Comparison of ENCODE assay signal across 14 cellular contexts in the genomic region with DNA sequence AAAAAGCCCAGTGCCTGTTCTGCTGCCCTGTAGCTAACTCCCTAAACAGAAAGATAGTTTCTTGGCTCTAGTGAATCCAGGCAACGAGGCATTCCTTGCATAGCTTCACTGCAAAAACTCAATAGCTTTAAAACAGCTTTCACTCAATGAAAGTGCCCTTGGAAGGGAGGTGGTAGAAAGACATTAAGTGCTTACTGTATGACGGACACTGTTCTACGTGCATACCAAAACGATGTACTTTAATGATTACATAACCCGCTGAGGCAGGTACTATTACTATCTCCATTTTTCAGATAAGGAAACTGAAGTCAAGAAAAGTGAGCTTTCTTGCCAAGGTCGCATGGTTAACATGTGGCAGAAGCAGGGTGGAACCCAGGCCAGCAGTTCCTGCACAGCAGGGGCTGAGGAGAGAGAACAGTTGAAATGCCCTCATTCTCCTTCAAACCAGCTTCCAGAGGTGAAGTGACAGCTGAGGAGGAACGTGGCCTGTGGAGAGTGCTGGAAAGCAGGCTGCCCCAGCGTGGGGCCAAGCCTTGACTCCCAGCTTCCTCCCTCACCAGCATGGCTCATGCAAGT.
A peak's percentile ranks its signal among the peaks of the same experiment; 100 is the strongest.
DNase-seq lines count a peak whose midpoint lies in the region; ATAC-seq and TF ChIP-seq lines count a peak whose summit lies in the region.
"Had no signal": no experiment of that assay in that cellular context is flagged by ENCODE, and none has a peak within 500 bp of the region (broad histone marks: within the 10 kb centered on the region; RNA-seq: fewer than 3 reads in every experiment).

No MANE protein-coding gene starts in this region.

- peak; percentile 31 for ATAC-seq in GM23338
- ATAC-seq: effector memory CD8-positive, alpha-beta T cell; stimulated activated naive B cell treated with anti-CD40 and anti-IgM and Interleukin-4, amounts not matched to agents 10 μg/mL and 1 μg/mL and 100 μg/mL, for 72 hours had no signal

- TF ChIP-seq CTCF in GM23338 (conservative IDR thresholded peaks at IDR 0.05; ENCODE audit: low read depth in 2 of 2), result no peak
- no peak for TF ChIP-seq CTCF in MCF 10A (IDR thresholded peaks at IDR 0.05; ENCODE audit: unreplicated experiment)
- no peak for TF ChIP-seq CTCF in hepatocyte (IDR thresholded peaks at IDR 0.05; ENCODE audit: poor library complexity)
- no peak for TF ChIP-seq CTCF in Caco-2 (IDR thresholded peaks at IDR 0.05; ENCODE audit: insufficient read depth in 1 of 2, low read depth in 1 of 2, low read length in 1 of 2, severe bottlenecking in 1 of 2, unreplicated experiment in 1 of 2)
- TF ChIP-seq CTCF in MM.1S (IDR thresholded peaks at IDR 0.05; ENCODE audit: low read length), result no peak
- TF ChIP-seq CTCF in Calu3 (IDR thresholded peaks at IDR 0.05; ENCODE audit: unreplicated experiment), result no peak

- DNase-seq in GM23338 (ENCODE audit: low spot score) (peak; percentile 53), MCF 10A (ENCODE audit: unreplicated experiment) (peak; percentile 15), hepatocyte (ENCODE audit: low spot score) (peak; percentile 28), Caco-2 (no peak), MM.1S (no peak), Calu3 (no peak), C1 segment of cervical spinal cord (lab: John Stamatoyannopoulos, UW) (no peak)
- DNase-seq: effector memory CD8-positive, alpha-beta T cell; islet precursor cell; KG1; NCI-H524 treated with DMSO at 0.1 percent for 48 hours; stimulated activated CD4-positive, alpha-beta T cell treated with anti-CD3 and anti-CD28 coated beads, Interleukin-12 subunit alpha, Interleukin-12 subunit beta, amount 100 ng/mL, for 4 hours; stimulated activated naive B cell treated with anti-CD40 and anti-IgM and Interleukin-4, amounts not matched to agents 10 μg/mL and 1 μg/mL and 100 μg/mL, for 72 hours had no signal

- H4K20me1 ChIP-seq in GM23338 (replicated peaks; ENCODE audit: insufficient read depth), result no peaks in the 10 kb centered on the region
- H4K20me1 ChIP-seq in hepatocyte (ENCODE audit: insufficient read depth, poor library complexity, severe bottlenecking), result no peaks in the 10 kb centered on the region
- H4K20me1 ChIP-seq in MM.1S (ENCODE audit: insufficient read depth, low read length), result no peaks in the 10 kb centered on the region

- H3K27ac ChIP-seq in GM23338 (ENCODE audit: low read depth), result no peak overlapping the region
- H3K27ac ChIP-seq in hepatocyte, result peak overlapping the region; percentile 81
- no peak overlapping the region for H3K27ac ChIP-seq in MM.1S (ENCODE audit: low read length)

- H2AFZ ChIP-seq in GM23338, result no peak overlapping the region
- no peak overlapping the region for H2AFZ ChIP-seq in hepatocyte
- no peak overlapping the region for H2AFZ ChIP-seq in MM.1S (ENCODE audit: low read length)

- H3K36me3 Mint-ChIP-seq in GM23338 (ENCODE audit: low read depth) (no peaks in the 10 kb centered on the region), MCF 10A (ENCODE audit: insufficient read depth, unreplicated experiment) (no peaks in the 10 kb centered on the region), Caco-2 (ENCODE audit: insufficient read depth, unreplicated experiment) (no peaks in the 10 kb centered on the region), Calu3 (ENCODE audit: insufficient read depth, unreplicated experiment) (no peaks in the 10 kb centered on the region)
- H3K36me3 Mint-ChIP-seq: stimulated activated naive B cell treated with anti-CD40 and anti-IgM and Interleukin-4, amounts not matched to agents 10 μg/mL and 1 μg/mL and 100 μg/mL, for 72 hours had no signal

- POLR2A ChIA-PET in MCF 10A (lab: Yijun Ruan, JAX), result interaction anchor here (0.7 kb wide), 1 partner anchor 366 kb away, joined by 3 read pairs; no protein-coding TSS in a partner anchor
- POLR2A ChIA-PET in Caco-2 (lab: Charles Lee), result no interaction called here

- CTCF ChIA-PET in MCF 10A (lab: Yijun Ruan, JAX), result interaction anchor here (1.3 to 5.0 kb wide), 3 partner anchors 24 to 298 kb away, joined by 3 to 29 read pairs (median 4); no protein-coding TSS in a partner anchor
- CTCF ChIA-PET in Caco-2 (lab: Charles Lee), result interaction anchor here (1.0 to 2.4 kb wide), 2 partner anchors 156 to 159 kb away, joined by 5 to 8 read pairs; no protein-coding TSS in a partner anchor
- CTCF ChIA-PET in Calu3 (lab: Charles Lee), result interaction anchor here (0.6 to 7.3 kb wide), 4 partner anchors 43 to 158 kb away, joined by 3 to 39 read pairs (median 6); no protein-coding TSS in a partner anchor

- H3K9me3 ChIP-seq in hepatocyte (ENCODE audit: low read depth), result no peaks in the 10 kb centered on the region
- H3K9me3 ChIP-seq in skeletal muscle satellite cell (replicated peaks; ENCODE audit: low read length), result no peaks in the 10 kb centered on the region
- H3K9me3 ChIP-seq in Caco-2, result no peaks in the 10 kb centered on the region
- H3K9me3 ChIP-seq in MM.1S (replicated peaks; ENCODE audit: insufficient read depth, low read length), result no peaks in the 10 kb centered on the region

- H3K4me3 ChIP-seq in GM23338 (no peak overlapping the region), hepatocyte (no peak overlapping the region), skeletal muscle satellite cell (ENCODE audit: low read length) (no peak overlapping the region), Caco-2 (ENCODE audit: low read depth, low read length) (no peak overlapping the region), MM.1S (ENCODE audit: low read length) (no peak overlapping the region)

- H3K4me1 ChIP-seq in GM23338 (ENCODE audit: insufficient read depth) (peaks cover 18% of the 10 kb centered on the region), hepatocyte (ENCODE audit: insufficient read depth) (peaks cover 36% of the 10 kb centered on the region), skeletal muscle satellite cell (ENCODE audit: control insufficient read depth, insufficient read depth, low read length) (peaks cover 54% of the 10 kb centered on the region), Caco-2 (peaks cover 8% of the 10 kb centered on the region; the same call in 1 of the 2 replicates), MM.1S (ENCODE audit: low read length) (peaks cover 11% of the 10 kb centered on the region)

- peak overlapping the region; percentile 57 for H3K9ac ChIP-seq in skeletal muscle satellite cell (ENCODE audit: low read depth, low read length)
- H3K9ac ChIP-seq in MM.1S (ENCODE audit: low read length), result no peak overlapping the region

- no peak overlapping the region for H3K27ac Mint-ChIP-seq in GM23338
- H3K27ac Mint-ChIP-seq in MCF 10A (ENCODE audit: low read depth, unreplicated experiment), result peak overlapping the region; percentile 47
- no peak overlapping the region for H3K27ac Mint-ChIP-seq in Caco-2 (ENCODE audit: unreplicated experiment)
- no peak overlapping the region for H3K27ac Mint-ChIP-seq in Calu3 (ENCODE audit: unreplicated experiment)
- H3K27ac Mint-ChIP-seq: effector memory CD8-positive, alpha-beta T cell; stimulated activated naive B cell treated with anti-CD40 and anti-IgM and Interleukin-4, amounts not matched to agents 10 μg/mL and 1 μg/mL and 100 μg/mL, for 72 hours had no signal

- H3K27me3 ChIP-seq in GM23338 (ENCODE audit: insufficient read depth), result no peaks in the 10 kb centered on the region
- H3K27me3 ChIP-seq in hepatocyte, result no peaks in the 10 kb centered on the region
- no peaks in the 10 kb centered on the region for H3K27me3 ChIP-seq in skeletal muscle satellite cell (ENCODE audit: control insufficient read depth, insufficient read depth, low read length)
- no peaks in the 10 kb centered on the region; the same call in 1 of the 2 replicates for H3K27me3 ChIP-seq in Caco-2 (replicated peaks; ENCODE audit: control insufficient read depth, insufficient read depth, low read length)
- H3K27me3 ChIP-seq in MM.1S (replicated peaks; ENCODE audit: insufficient read depth, low read length), result no peaks in the 10 kb centered on the region

- BruUV-seq in MCF 10A (replicated peaks; lab: Mats Ljungman, UMichigan), result no TSS peak
- BruUV-seq in Caco-2 (replicated peaks; lab: Mats Ljungman, UMichigan), result no TSS peak
- no TSS peak for BruUV-seq in Calu3 (replicated peaks; lab: Mats Ljungman, UMichigan)

- H3K4me1 Mint-ChIP-seq in GM23338 (peaks cover 30% of the 10 kb centered on the region), MCF 10A (ENCODE audit: insufficient read depth, unreplicated experiment) (peaks cover 25% of the 10 kb centered on the region), Caco-2 (ENCODE audit: low read depth, unreplicated experiment) (peaks cover 17% of the 10 kb centered on the region), Calu3 (ENCODE audit: low read depth, unreplicated experiment) (peaks cover 13% of the 10 kb centered on the region)
- H3K4me1 Mint-ChIP-seq: stimulated activated naive B cell treated with anti-CD40 and anti-IgM and Interleukin-4, amounts not matched to agents 10 μg/mL and 1 μg/mL and 100 μg/mL, for 72 hours had no signal

- H3K27me3 Mint-ChIP-seq in GM23338 (ENCODE audit: insufficient read depth, low read depth, poor library complexity) (peaks cover 2% of the 10 kb centered on the region), MCF 10A (ENCODE audit: insufficient read depth, unreplicated experiment) (no peaks in the 10 kb centered on the region), Caco-2 (ENCODE audit: insufficient read depth, unreplicated experiment) (no peaks in the 10 kb centered on the region), Calu3 (ENCODE audit: unreplicated experiment) (peaks cover 25% of the 10 kb centered on the region)
- H3K27me3 Mint-ChIP-seq: stimulated activated naive B cell treated with anti-CD40 and anti-IgM and Interleukin-4, amounts not matched to agents 10 μg/mL and 1 μg/mL and 100 μg/mL, for 72 hours had no signal

- no peak overlapping the region for H3K4me3 Mint-ChIP-seq in GM23338
- no peak overlapping the region for H3K4me3 Mint-ChIP-seq in MCF 10A (ENCODE audit: unreplicated experiment)
- H3K4me3 Mint-ChIP-seq in Caco-2 (ENCODE audit: unreplicated experiment), result no peak overlapping the region
- H3K4me3 Mint-ChIP-seq in Calu3 (ENCODE audit: low read depth, unreplicated experiment), result no peak overlapping the region
- H3K4me3 Mint-ChIP-seq: effector memory CD8-positive, alpha-beta T cell; stimulated activated naive B cell treated with anti-CD40 and anti-IgM and Interleukin-4, amounts not matched to agents 10 μg/mL and 1 μg/mL and 100 μg/mL, for 72 hours had no signal

- no peaks in the 10 kb centered on the region for H3K9me3 Mint-ChIP-seq in GM23338
- H3K9me3 Mint-ChIP-seq in MCF 10A (ENCODE audit: unreplicated experiment), result no peaks in the 10 kb centered on the region
- H3K9me3 Mint-ChIP-seq in Caco-2 (ENCODE audit: unreplicated experiment), result no peaks in the 10 kb centered on the region
- no peaks in the 10 kb centered on the region for H3K9me3 Mint-ChIP-seq in Calu3 (ENCODE audit: low read depth, unreplicated experiment)
- H3K9me3 Mint-ChIP-seq: effector memory CD8-positive, alpha-beta T cell; stimulated activated naive B cell treated with anti-CD40 and anti-IgM and Interleukin-4, amounts not matched to agents 10 μg/mL and 1 μg/mL and 100 μg/mL, for 72 hours had no signal

- intact Hi-C loops in MCF 10A (cut with micrococcal nuclease), result loop anchor here (10.0 kb wide), 1 partner anchor 157 kb away; no protein-coding TSS in a partner anchor
- intact Hi-C loops in Caco-2 (cut with micrococcal nuclease; ENCODE audit: unreplicated experiment), result no loop called here
- intact Hi-C loops in Calu3 (cut with micrococcal nuclease; ENCODE audit: unreplicated experiment), result no loop called here

- H3K9me2 ChIP-seq in GM23338 (ENCODE audit: insufficient read depth), result no peaks in the 10 kb centered on the region; the same call in 1 of the 2 replicates
- no peaks in the 10 kb centered on the region for H3K9me2 ChIP-seq in hepatocyte (replicated peaks; ENCODE audit: insufficient read depth)
- H3K9me2 ChIP-seq in MM.1S (replicated peaks; ENCODE audit: insufficient read depth, low read length), result no peaks in the 10 kb centered on the region

- H3F3A ChIP-seq in GM23338 (replicated peaks; ENCODE audit: low read depth) (no peaks in the 10 kb centered on the region), MM.1S (ENCODE audit: insufficient read depth, low read length) (no peaks in the 10 kb centered on the region)

- H3K79me2 ChIP-seq in GM23338 (replicated peaks; ENCODE audit: insufficient read depth), result no peaks in the 10 kb centered on the region
- no peaks in the 10 kb centered on the region for H3K79me2 ChIP-seq in hepatocyte
- no peaks in the 10 kb centered on the region for H3K79me2 ChIP-seq in MM.1S (ENCODE audit: low read length)

- no peaks in the 10 kb centered on the region for H3K36me3 ChIP-seq in GM23338 (ENCODE audit: insufficient read depth)
- H3K36me3 ChIP-seq in hepatocyte (replicated peaks; ENCODE audit: insufficient read depth, low read depth), result no peaks in the 10 kb centered on the region
- no peaks in the 10 kb centered on the region for H3K36me3 ChIP-seq in skeletal muscle satellite cell (ENCODE audit: insufficient read depth, low read length)
- H3K36me3 ChIP-seq in Caco-2 (ENCODE audit: control insufficient read depth, insufficient read depth, low read length), result no peaks in the 10 kb centered on the region
- H3K36me3 ChIP-seq in MM.1S (replicated peaks; ENCODE audit: insufficient read depth, low read length), result no peaks in the 10 kb centered on the region

- H3K4me2 ChIP-seq in GM23338, result no peak overlapping the region
- peak overlapping the region; percentile 7 for H3K4me2 ChIP-seq in hepatocyte
- peak overlapping the region; percentile 27 for H3K4me2 ChIP-seq in skeletal muscle satellite cell (ENCODE audit: low read length)
- no peak overlapping the region for H3K4me2 ChIP-seq in MM.1S (ENCODE audit: low read depth, low read length)

- 40% methylated on average over 8 of the region's 8 CpGs for WGBS in hepatocyte (ENCODE audit: low lambda C conversion rate, missing lambda C conversion rate)

Comparison
In these comparisons a context has a peak if more than half of its experiments do, and no peak if none do; other contexts are left out.
1. DNase-seq: peak in GM23338 (single experiment), MCF 10A (single experiment) and hepatocyte (single experiment); none in Caco-2 (0 of 2), MM.1S (single experiment), Calu3 (single experiment) and C1 segment of cervical spinal cord (0 of 14).
2. H3K4me2 ChIP-seq: peak in hepatocyte (single experiment) and skeletal muscle satellite cell (single experiment); none in GM23338 (single experiment) and MM.1S (single experiment).